ENCODE assay signal across 2 cellular contexts in the genomic region with DNA sequence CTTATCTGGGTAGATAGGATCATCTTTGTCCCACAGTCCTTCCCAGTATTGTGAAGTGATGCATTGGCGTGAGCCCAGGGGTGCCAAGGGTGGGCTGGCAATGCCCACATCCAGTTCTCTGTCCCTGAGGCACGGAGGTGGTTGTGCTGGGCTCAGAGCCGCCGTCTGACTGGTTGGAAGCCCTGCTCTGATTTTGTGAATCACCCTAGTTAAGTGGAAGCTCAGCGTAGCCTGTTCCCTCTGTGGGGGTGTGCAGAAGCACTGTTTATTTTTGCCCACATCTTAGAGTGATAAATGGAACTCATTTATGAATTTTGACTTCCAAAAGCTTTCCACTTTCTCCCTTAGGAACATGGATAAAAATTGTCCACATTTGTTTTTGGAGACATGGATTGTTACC.
TF ChIP-seq lines count a peak whose summit lies in the region.

No MANE protein-coding gene starts in this region.

TF ChIP-seq in A549, 52 proteins besides CTCF, POLR2A, EP300 and RAD21:
- no peak for TF ChIP-seq BHLHE40 (IDR thresholded peaks at IDR 0.05; ENCODE audit: low read depth, low read length)

TF ChIP-seq in HEK293, 187 proteins besides CTCF, POLR2A, EP300 and RAD21:
- no peak for TF ChIP-seq ZFP41 (tag by site-specific recombination; IDR thresholded peaks at IDR 0.05; ENCODE audit: borderline replicate concordance)
- no peak for TF ChIP-seq ZNF37A (tag by site-specific recombination; IDR thresholded peaks at IDR 0.05)
- TF ChIP-seq, protein P1, sequence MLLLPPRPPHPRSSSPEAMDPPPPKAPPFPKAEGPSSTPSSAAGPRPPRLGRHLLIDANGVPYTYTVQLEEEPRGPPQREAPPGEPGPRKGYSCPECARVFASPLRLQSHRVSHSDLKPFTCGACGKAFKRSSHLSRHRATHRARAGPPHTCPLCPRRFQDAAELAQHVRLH (tag by site-specific recombination; IDR thresholded peaks at IDR 0.05): no peak
- TF ChIP-seq ZNF596 (tag by site-specific recombination; IDR thresholded peaks at IDR 0.05): no peak
- TF ChIP-seq ZNF19 (tag by site-specific recombination; IDR thresholded peaks at IDR 0.05; ENCODE audit: low read depth): no peak
- no peak for TF ChIP-seq GLI2 (tag by site-specific recombination; IDR thresholded peaks at IDR 0.05; ENCODE audit: borderline replicate concordance, low read depth)
- peak; percentile 58; the same call in 1 of the 2 replicates for TF ChIP-seq EGR2 (tag by site-specific recombination; IDR thresholded peaks at IDR 0.05; ENCODE audit: low read depth)
- no peak for TF ChIP-seq ZNF621 (tag by site-specific recombination; IDR thresholded peaks at IDR 0.05)
- peak; percentile 63 for TF ChIP-seq ZFHX2 (tag by site-specific recombination; conservative IDR thresholded peaks at IDR 0.05)
- TF ChIP-seq ZNF629 (tag by site-specific recombination; IDR thresholded peaks at IDR 0.05): no peak
